17 cellular contexts compared by ENCODE assay signal in genomic region chr19:35883920-35884319, GRCh38. TPM values are rescaled to one million over a fixed set of nuclear protein-coding genes. Genes with fewer than 3 reads are reported as not detected.
DNase-seq lines count a peak whose midpoint lies in the region; ATAC-seq and TF ChIP-seq lines count a peak whose summit lies in the region.
"Had no signal": no experiment of that assay in that cellular context is flagged by ENCODE, and none has a peak within 500 bp of the region (broad histone marks: within the 10 kb centered on the region; RNA-seq: fewer than 3 reads in every experiment).

No MANE protein-coding gene starts in this region.

- H3K27me3 ChIP-seq in right atrium auricular region (no peaks in the 10 kb centered on the region), adrenal gland (no peaks in the 10 kb centered on the region)
- H3K27me3 ChIP-seq: BE2C, MG63 had no signal

- intact Hi-C loops in Right ventricle myocardium inferior (cut with DNase I) (no loop called here), adrenal gland (cut with DNase I) (loop anchor here in 1 of 2 donors (2.0 kb wide), 1 partner anchor 49 kb away; no protein-coding TSS in a partner anchor)

- H3K36me3 Mint-ChIP-seq in IgD-negative memory B cell, result peaks cover 13% of the 10 kb centered on the region
- H3K36me3 Mint-ChIP-seq in stimulated activated memory B cell treated with anti-CD40 and anti-IgM and Interleukin-4, amounts not matched to agents 10 μg/mL and 1 μg/mL and 100 μg/mL, for 72 hours, result peaks cover 26% of the 10 kb centered on the region

- H3K27ac Mint-ChIP-seq in IgD-negative memory B cell, result peak overlapping the region; percentile 82 to 90 (median 83)
- peak overlapping the region; percentile 35 for H3K27ac Mint-ChIP-seq in stimulated activated memory B cell treated with anti-CD40 and anti-IgM and Interleukin-4, amounts not matched to agents 10 μg/mL and 1 μg/mL and 100 μg/mL, for 72 hours

- ATAC-seq in Right ventricle myocardium inferior (no peak), esophagus mucosa (no peak)
- peak; percentile 37 for ATAC-seq in stimulated activated memory B cell treated with anti-CD40 and anti-IgM and Interleukin-4, amounts not matched to agents 10 μg/mL and 1 μg/mL and 100 μg/mL, for 72 hours

- no peaks in the 10 kb centered on the region for H3K9me3 Mint-ChIP-seq in IgD-negative memory B cell
- H3K9me3 Mint-ChIP-seq in stimulated activated memory B cell treated with anti-CD40 and anti-IgM and Interleukin-4, amounts not matched to agents 10 μg/mL and 1 μg/mL and 100 μg/mL, for 72 hours, result peaks cover 3% of the 10 kb centered on the region
- H3K9me3 Mint-ChIP-seq: CD8-positive, alpha-beta memory T cell had no signal

- peak; percentile 6 for DNase-seq in Right ventricle myocardium inferior (ENCODE audit: missing footprints)
- no peak for DNase-seq in right atrium auricular region (ENCODE audit: low spot score)
- no peak for DNase-seq in adrenal gland
- DNase-seq: BE2C; CD8-positive, alpha-beta memory T cell; MG63; NCI-H1105; NCI-H187 treated with DMSO at 0.1 percent for 48 hours; NCI-H2171; NCI-H774; PC-9; SK-N-SH had no signal

- H3K4me3 Mint-ChIP-seq in IgD-negative memory B cell, result peak overlapping the region in 2 of 4 donors; percentile 18 to 27
- peak overlapping the region; percentile 26 for H3K4me3 Mint-ChIP-seq in stimulated activated memory B cell treated with anti-CD40 and anti-IgM and Interleukin-4, amounts not matched to agents 10 μg/mL and 1 μg/mL and 100 μg/mL, for 72 hours
- H3K4me3 Mint-ChIP-seq: CD8-positive, alpha-beta memory T cell had no signal

- no peak for TF ChIP-seq CTCF in right atrium auricular region (IDR thresholded peaks at IDR 0.05)
- no peak for TF ChIP-seq CTCF in adrenal gland (IDR thresholded peaks at IDR 0.05)

- H3K9me3 ChIP-seq in right atrium auricular region, result no peaks in the 10 kb centered on the region
- no peaks in the 10 kb centered on the region for H3K9me3 ChIP-seq in adrenal gland (replicated peaks in 1 of 3)
- H3K9me3 ChIP-seq: BE2C, MG63, SK-N-SH had no signal

- peaks cover 4 to 19% (median 12%) of the 10 kb centered on the region in 3 donors for H3K4me1 Mint-ChIP-seq in IgD-negative memory B cell
- peaks cover 42% of the 10 kb centered on the region for H3K4me1 Mint-ChIP-seq in stimulated activated memory B cell treated with anti-CD40 and anti-IgM and Interleukin-4, amounts not matched to agents 10 μg/mL and 1 μg/mL and 100 μg/mL, for 72 hours

- no peak for TF ChIP-seq POLR2A in adrenal gland (IDR thresholded peaks at IDR 0.05)

- H3K36me3 ChIP-seq in right atrium auricular region, result peaks cover 12% of the 10 kb centered on the region
- H3K36me3 ChIP-seq in adrenal gland (replicated peaks in 1 of 2), result peaks cover 0 to 20% of the 10 kb centered on the region in 2 donors

- H3K4me3 ChIP-seq in right atrium auricular region, result no peak overlapping the region
- H3K4me3 ChIP-seq in adrenal gland, result no peak overlapping the region
- H3K4me3 ChIP-seq: MG63, PC-9 had no signal

- H3K4me1 ChIP-seq in right atrium auricular region (peaks cover 0 to 7% of the 10 kb centered on the region in 2 donors), adrenal gland (replicated peaks in 1 of 2) (no peaks in the 10 kb centered on the region)

- WGBS in adrenal gland, 4 donors, result 52 to 66% (median 60%) methylated on average over 2 of the region's 2 CpGs

- peaks cover 11% of the 10 kb centered on the region for H3K27me3 Mint-ChIP-seq in IgD-negative memory B cell
- H3K27me3 Mint-ChIP-seq in stimulated activated memory B cell treated with anti-CD40 and anti-IgM and Interleukin-4, amounts not matched to agents 10 μg/mL and 1 μg/mL and 100 μg/mL, for 72 hours, result peaks cover 16% of the 10 kb centered on the region

- H3K27ac ChIP-seq in right atrium auricular region (no peak overlapping the region), adrenal gland (no peak overlapping the region)
- H3K27ac ChIP-seq: KMS-11, PC-9 had no signal

RNA-seq across cellular contexts. Expression of gene APLP1, which starts 15.5 kb away (rescaled TPM):
- total RNA-seq in Right ventricle myocardium inferior, result 20.5 TPM
- 10 to 100 TPM; 17.5 to 33.6 TPM for total RNA-seq in right atrium auricular region
- polyA plus RNA-seq in IgD-negative memory B cell, result not detected
- 10 to 100 TPM in 3 of 8 donors, 1 to 10 TPM in 5; 1.0 to 68.7 (median 7.4) TPM for total RNA-seq in adrenal gland
- polyA plus RNA-seq in adrenal gland, result 100 to 1,000 TPM in 1 of 3 donors, 10 to 100 TPM in 2; 77.4 to 278 (median 89.7) TPM
- total RNA-seq in esophagus mucosa, result 0.84 TPM
- polyA plus RNA-seq: CD8-positive, alpha-beta memory T cell had no signal

RNA-seq across cellular contexts. Expression of gene NFKBID, which starts 16.4 kb away (rescaled TPM):
- total RNA-seq in Right ventricle myocardium inferior (2.1 TPM), right atrium auricular region (1 to 10 TPM; 1.3 to 2.1 TPM), adrenal gland (10 to 100 TPM in 2 of 8 donors, 1 to 10 TPM in 6; 1.7 to 10.8 (median 6.9) TPM), esophagus mucosa (4.2 TPM)
- polyA plus RNA-seq in IgD-negative memory B cell (28.6 TPM), adrenal gland (10 to 100 TPM in 2 of 3 donors, 1 to 10 TPM in 1; 1.5 to 18.9 (median 14.7) TPM)

RNA-seq across cellular contexts. Expression of gene HCST, which starts 18.4 kb away (rescaled TPM):
- total RNA-seq in Right ventricle myocardium inferior (6.3 TPM), right atrium auricular region (1 to 10 TPM in 1 of 2 donors, not detected in 1; 3.3 TPM), adrenal gland (10 to 100 TPM in 5 of 8 donors, 1 to 10 TPM in 2, not detected in 1; 4.8 to 24.3 (median 10.5) TPM), esophagus mucosa (0.96 TPM)
- polyA plus RNA-seq in IgD-negative memory B cell (118 TPM), adrenal gland (10 to 100 TPM in 2 of 3 donors, 1 to 10 TPM in 1; 2.8 to 97.2 (median 41.4) TPM)
- total RNA-seq: NCI-H460 had no signal

RNA-seq across cellular contexts. Expression of gene TYROBP, which starts 24.2 kb away (rescaled TPM):
- total RNA-seq in Right ventricle myocardium inferior (34.5 TPM), right atrium auricular region (10 to 100 TPM; 26.1 to 85.4 TPM), adrenal gland (100 to 1,000 TPM in 7 of 8 donors, 10 to 100 TPM in 1; 63.9 to 323 (median 163) TPM), esophagus mucosa (4.1 TPM)
- polyA plus RNA-seq in IgD-negative memory B cell (13.7 TPM), adrenal gland (100 to 1,000 TPM in 2 of 3 donors, 10 to 100 TPM in 1; 83.9 to 291 (median 290) TPM)
- total RNA-seq: PC-9 had no signal
- polyA plus RNA-seq: SK-N-SH had no signal

RNA-seq across cellular contexts. Expression of gene KIRREL2, which starts 27.2 kb away (rescaled TPM):
- total RNA-seq in Right ventricle myocardium inferior (not detected), right atrium auricular region (under 1 TPM in 1 of 2 donors, not detected in 1; 0.51 TPM), adrenal gland (under 1 TPM in 3 of 8 donors, not detected in 5; 0.08 to 0.32 (median 0.14) TPM), esophagus mucosa (0.24 TPM)
- polyA plus RNA-seq in IgD-negative memory B cell (not detected), adrenal gland (under 1 TPM; 0.03 to 0.24 (median 0.15) TPM)
- total RNA-seq: PC-9 had no signal
- polyA plus RNA-seq: CD8-positive, alpha-beta memory T cell had no signal
